Comparison of ENCODE assay signal across 13 cellular contexts in the genomic region with DNA sequence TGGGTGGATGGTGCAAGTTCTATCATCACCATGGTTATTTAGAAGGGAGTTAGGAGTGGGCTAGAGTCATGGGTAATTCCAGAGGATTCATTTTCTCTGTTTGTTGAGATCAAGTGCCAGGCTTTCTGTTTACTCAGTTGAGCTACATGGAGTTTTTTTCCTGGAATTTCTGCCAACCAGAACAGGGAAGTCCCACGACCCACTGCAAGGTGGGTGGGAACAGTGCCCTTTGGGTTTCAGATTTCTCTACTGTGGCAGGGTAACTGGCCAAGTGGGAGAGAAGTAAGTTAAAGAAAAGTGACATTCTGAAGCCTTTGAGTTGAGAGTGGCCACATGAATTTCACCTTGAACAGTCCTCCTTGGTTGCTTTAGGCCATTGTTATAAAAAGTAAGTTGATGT.
"Had no signal": no experiment of that assay in that cellular context is flagged by ENCODE, and none has a peak within 500 bp of the region (broad histone marks: within the 10 kb centered on the region; RNA-seq: fewer than 3 reads in every experiment).

No MANE protein-coding gene starts in this region.

- H3K36me3 ChIP-seq: esophagus squamous epithelium, neutrophil had no signal

- ATAC-seq: effector memory CD8-positive, alpha-beta T cell; right cardiac atrium had no signal

- H3K27ac Mint-ChIP-seq: dendritic cell treated with granulocyte-macrophage colony-stimulating factor and Interleukin-4, amounts not matched to agents 40 ng/mL and 50 ng/mL, for 4 days; effector memory CD8-positive, alpha-beta T cell; immature natural killer cell had no signal

- H3K9me3 Mint-ChIP-seq: dendritic cell treated with granulocyte-macrophage colony-stimulating factor and Interleukin-4, amounts not matched to agents 40 ng/mL and 50 ng/mL, for 4 days had no signal

- H3K36me3 Mint-ChIP-seq: naive B cell had no signal

- DNase-seq: effector memory CD8-positive, alpha-beta T cell; esophagus squamous epithelium; foreskin fibroblast; immature natural killer cell; mesendoderm; naive B cell; posterior cingulate gyrus; right cardiac atrium; stimulated activated CD4-positive, alpha-beta T cell treated with anti-CD3 and anti-CD28 coated beads, Interleukin-2, amount 100 ng/mL, for 48 hours; stimulated activated naive CD4-positive, alpha-beta T cell treated with Interleukin-2 at 50 U/mL for 16 hours had no signal

- H3K4me3 ChIP-seq: esophagus squamous epithelium, smooth muscle cell had no signal

- H3K27ac ChIP-seq: esophagus squamous epithelium, neutrophil had no signal

- H3K9me3 ChIP-seq: esophagus squamous epithelium, neutrophil had no signal

- H3K4me1 ChIP-seq: esophagus squamous epithelium had no signal

- H3K27me3 ChIP-seq: esophagus squamous epithelium, neutrophil had no signal

- H3K27me3 Mint-ChIP-seq: dendritic cell treated with granulocyte-macrophage colony-stimulating factor and Interleukin-4, amounts not matched to agents 40 ng/mL and 50 ng/mL, for 4 days; effector memory CD8-positive, alpha-beta T cell; naive B cell had no signal

- H3K4me1 Mint-ChIP-seq: immature natural killer cell, naive B cell had no signal

- H3K4me2 ChIP-seq: smooth muscle cell had no signal

- H3K4me3 Mint-ChIP-seq: dendritic cell treated with granulocyte-macrophage colony-stimulating factor and Interleukin-4, amounts not matched to agents 40 ng/mL and 50 ng/mL, for 4 days; immature natural killer cell; naive B cell had no signal
